ENCODE assay signal across 1 cellular context in the genomic region with DNA sequence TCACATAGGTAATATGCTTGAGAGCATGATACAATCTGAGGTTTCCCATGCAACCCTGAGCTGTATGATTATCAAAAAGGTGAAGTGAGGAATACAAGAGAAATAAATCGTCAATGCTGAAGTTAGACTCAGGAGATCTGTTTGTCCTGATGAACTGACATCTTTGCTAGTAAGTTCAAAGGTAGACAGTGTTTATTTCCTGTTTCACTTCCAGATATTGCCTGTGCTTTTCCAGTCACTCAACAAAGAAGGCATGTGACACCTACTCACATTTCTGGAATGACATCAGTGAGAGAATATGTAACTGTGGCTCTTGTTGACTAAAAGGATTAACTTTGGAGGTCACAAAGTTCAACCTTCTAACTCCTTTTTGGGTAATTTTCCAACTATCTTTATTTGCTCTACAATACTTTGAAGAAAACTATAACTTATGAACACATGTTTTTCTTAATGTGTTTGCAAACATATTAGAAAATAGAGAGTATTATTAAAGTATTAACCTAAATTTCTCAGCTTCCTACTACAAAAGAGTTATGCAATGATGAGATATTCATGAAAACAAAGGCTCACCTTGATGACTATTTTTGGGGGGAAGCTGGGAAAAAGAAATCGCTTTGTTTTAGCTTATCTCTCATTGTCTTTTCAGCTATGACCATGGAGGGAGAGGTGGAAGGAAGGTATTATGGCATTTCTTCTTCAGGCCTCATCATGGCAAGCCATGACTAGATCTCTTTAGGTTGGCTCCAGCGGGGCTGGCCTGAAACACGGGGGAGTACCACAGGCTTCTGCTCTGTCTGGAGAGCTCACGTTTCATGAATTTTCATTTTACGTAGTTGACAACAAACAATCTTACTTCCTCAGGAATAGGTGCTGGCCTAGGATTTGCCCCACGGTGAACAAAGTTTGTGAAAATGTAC.
TF ChIP-seq lines count a peak whose summit lies in the region.

No MANE protein-coding gene starts in this region.

TF ChIP-seq in SK-N-SH, 30 proteins besides CTCF, POLR2A, EP300 and RAD21 (continued from another document):
- TF ChIP-seq, protein P1, sequence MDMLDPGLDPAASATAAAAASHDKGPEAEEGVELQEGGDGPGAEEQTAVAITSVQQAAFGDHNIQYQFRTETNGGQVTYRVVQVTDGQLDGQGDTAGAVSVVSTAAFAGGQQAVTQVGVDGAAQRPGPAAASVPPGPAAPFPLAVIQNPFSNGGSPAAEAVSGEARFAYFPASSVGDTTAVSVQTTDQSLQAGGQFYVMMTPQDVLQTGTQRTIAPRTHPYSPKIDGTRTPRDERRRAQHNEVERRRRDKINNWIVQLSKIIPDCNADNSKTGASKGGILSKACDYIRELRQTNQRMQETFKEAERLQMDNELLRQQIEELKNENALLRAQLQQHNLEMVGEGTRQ (IDR thresholded peaks at IDR 0.05; ENCODE audit: borderline replicate concordance, low read depth, low read length), result no peak
- TF ChIP-seq ELF1 (IDR thresholded peaks at IDR 0.05), result no peak
- no peak for TF ChIP-seq TEAD4 (IDR thresholded peaks at IDR 0.05; ENCODE audit: borderline replicate concordance, insufficient read depth)
- TF ChIP-seq NFIC (IDR thresholded peaks at IDR 0.05; ENCODE audit: borderline replicate concordance), result no peak
